8 cellular contexts compared by ENCODE assay signal in genomic region chr11:134033696-134034491, GRCh38.
DNase-seq lines count a peak whose midpoint lies in the region; ATAC-seq and TF ChIP-seq lines count a peak whose summit lies in the region.

No MANE protein-coding gene starts in this region.

- peak; percentile 85 for DNase-seq in DND-41
- DNase-seq in NCI-H146 (lab: John Stamatoyannopoulos, UW) = peak; percentile 92
- DNase-seq in UCSD-AML1 (lab: John Stamatoyannopoulos, UW; ENCODE audit: unreplicated experiment) = peak; percentile 77
- DNase-seq in brain pericyte (ENCODE audit: low read depth, low spot score) = peak; percentile 42
- DNase-seq in iPS DF 19.7 (ENCODE audit: low read depth, low spot score) = peak; percentile 88
- peak; percentile 81 for DNase-seq in retinal pigment epithelial cell (ENCODE audit: low read depth)
- DNase-seq in 8988T = no peak

- H4K20me1 ChIP-seq in DND-41 (ENCODE audit: insufficient read depth, low read length) = no peaks in the 10 kb centered on the region; the same call in 1 of the 2 replicates

- ATAC-seq in DND-41 (ENCODE audit: insufficient read depth, low read depth) (peak; percentile 94), HG02571 (IDR thresholded peaks at IDR 0.05; ENCODE audit: unreplicated experiment) (peak; percentile 63)

- H3K4me3 ChIP-seq in DND-41 (ENCODE audit: low read depth in 1 of 2, low read length in 2 of 2) = peak overlapping the region in 1 of 2 experiments; percentile 38; a peak in 2 of 4 replicates
- H3K4me3 ChIP-seq in retinal pigment epithelial cell (ENCODE audit: low read length) = peak overlapping the region; percentile 40

- peak overlapping the region; percentile 72 for H2AFZ ChIP-seq in DND-41 (ENCODE audit: low read depth, low read length)

- H3K27me3 ChIP-seq in DND-41 (ENCODE audit: insufficient read depth, low read length, poor library complexity) = peaks cover 6% of the 10 kb centered on the region

- H3K79me2 ChIP-seq in DND-41 (ENCODE audit: insufficient read depth, low read length) = no peaks in the 10 kb centered on the region

- peak overlapping the region; percentile 58 for H3K27ac ChIP-seq in DND-41 (ENCODE audit: low read length)

- H3K9ac ChIP-seq in DND-41 (ENCODE audit: low read depth, low read length) = peak overlapping the region; percentile 47

- H3K36me3 ChIP-seq in DND-41 (ENCODE audit: insufficient read depth, low read length) = no peaks in the 10 kb centered on the region

- peaks cover 46% of the 10 kb centered on the region for H3K4me1 ChIP-seq in DND-41 (ENCODE audit: insufficient read depth, low read length)

- H3K9me3 ChIP-seq in DND-41 (ENCODE audit: insufficient read depth, low read length, severe bottlenecking) = no peaks in the 10 kb centered on the region

- no peak for TF ChIP-seq CTCF in DND-41 (IDR thresholded peaks at IDR 0.05; ENCODE audit: borderline replicate concordance, extremely low read depth, low read length, poor library complexity, severe bottlenecking)
- TF ChIP-seq CTCF in retinal pigment epithelial cell (conservative IDR thresholded peaks at IDR 0.05; ENCODE audit: low read depth, low read length) = no peak

- peak overlapping the region; percentile 63 for H3K4me2 ChIP-seq in DND-41 (ENCODE audit: insufficient read depth, low read length)
